In genomic region chr1:151175910-151176309, GRCh38 we compare ENCODE assay signal across 8 cellular contexts. TPM values are rescaled to one million over a fixed set of nuclear protein-coding genes. Genes with fewer than 3 reads are reported as not detected.
DNase-seq lines count a peak whose midpoint lies in the region; ATAC-seq and TF ChIP-seq lines count a peak whose summit lies in the region.

TMOD4 (minus strand) TSS chr1:151175981; CDS start chr1:151174875, 1,106 bp downstream.

- H3K27me3 Mint-ChIP-seq in activated naive CD4-positive, alpha-beta T cell treated with anti-CD3 and anti-CD28 coated beads for 36 hours (ENCODE audit: low read depth) = no peaks in the 10 kb centered on the region
- no peaks in the 10 kb centered on the region for H3K27me3 Mint-ChIP-seq in T-helper 17 cell

- intact Hi-C loops in activated naive CD4-positive, alpha-beta T cell treated with anti-CD3 and anti-CD28 coated beads for 36 hours (cut with micrococcal nuclease) = no loop called here
- intact Hi-C loops in transverse colon (cut with DNase I; ENCODE audit: low total_unique reads) = no loop called here

- H3K4me1 ChIP-seq in cardiac muscle cell (ENCODE audit: low read depth) (no peaks in the 10 kb centered on the region), transverse colon (no peaks in the 10 kb centered on the region)

- 25 to 61% methylated on average over 1 to 3 of the region's 3 CpGs for WGBS in transverse colon (ENCODE audit: low coverage in 1 of 2), 2 donors

- in situ Hi-C loops in transverse colon (cut with MboI; ENCODE audit: low pct_ligation_motif_present in 1 of 4, low pct_unique_long_range_greater_than_20kb in 1 of 4, low sequenced_read_pairs in 3 of 4) = no loop called here

- no peak for DNase-seq in activated naive CD4-positive, alpha-beta T cell treated with anti-CD3 and anti-CD28 coated beads for 36 hours
- no peak for DNase-seq in activated naive CD4-positive, alpha-beta T cell treated with Interleukin-2 at 50 U/mL for 16 hours
- DNase-seq in T-helper 17 cell (no peak), cardiac muscle cell (ENCODE audit: low read depth in 1 of 2, low spot score in 1 of 2) (no peak), transverse colon (no peak), HT-29 (ENCODE audit: low spot score) (no peak)

- H3K27ac Mint-ChIP-seq in activated naive CD4-positive, alpha-beta T cell treated with anti-CD3 and anti-CD28 coated beads for 36 hours = peak within 1 kb of the TSS; percentile 63
- H3K27ac Mint-ChIP-seq in T-helper 17 cell = peak within 1 kb of the TSS; percentile 88

- H3K27ac ChIP-seq in cardiac muscle cell (no peak within 1 kb of the TSS), transverse colon (no peak within 1 kb of the TSS)

- H3K9me3 Mint-ChIP-seq in activated naive CD4-positive, alpha-beta T cell treated with anti-CD3 and anti-CD28 coated beads for 36 hours = no peaks in the 10 kb centered on the region

- H3K9me3 ChIP-seq in T-helper 17 cell (ENCODE audit: control insufficient read depth, low read length, poor library complexity, severe bottlenecking) (no peaks in the 10 kb centered on the region), cardiac muscle cell (ENCODE audit: low read depth) (no peaks in the 10 kb centered on the region), transverse colon (no peaks in the 10 kb centered on the region)

- H3K36me3 Mint-ChIP-seq in activated naive CD4-positive, alpha-beta T cell treated with anti-CD3 and anti-CD28 coated beads for 36 hours (ENCODE audit: low read depth) = peaks cover 29% of the 10 kb centered on the region
- H3K36me3 Mint-ChIP-seq in T-helper 17 cell (ENCODE audit: low read depth) = peaks cover 19% of the 10 kb centered on the region

- no peak for TF ChIP-seq POLR2A in transverse colon (IDR thresholded peaks at IDR 0.05)

- no peak within 1 kb of the TSS for H3K4me3 Mint-ChIP-seq in activated naive CD4-positive, alpha-beta T cell treated with anti-CD3 and anti-CD28 coated beads for 36 hours
- H3K4me3 Mint-ChIP-seq in T-helper 17 cell = no peak within 1 kb of the TSS

- H3K4me3 ChIP-seq in cardiac muscle cell (no peak within 1 kb of the TSS), transverse colon (no peak within 1 kb of the TSS)

- TF ChIP-seq CTCF in cardiac muscle cell (IDR thresholded peaks at IDR 0.05; ENCODE audit: low read depth, low read length) = peak; percentile 60
- peak in 4 of 5 experiments; percentile 18 to 38 (median 35) for TF ChIP-seq CTCF in transverse colon (IDR thresholded peaks at IDR 0.05)

- H3K27me3 ChIP-seq in cardiac muscle cell (no peaks in the 10 kb centered on the region), transverse colon (no peaks in the 10 kb centered on the region)

- peak; percentile 68 for ATAC-seq in T-helper 17 cell
- ATAC-seq in HG02970 (IDR thresholded peaks at IDR 0.05; ENCODE audit: low FRiP score, unreplicated experiment) = no peak
- no peak for ATAC-seq in HG03565 (IDR thresholded peaks at IDR 0.05; ENCODE audit: unreplicated experiment)

- no peak for TF ChIP-seq EP300 in transverse colon (IDR thresholded peaks at IDR 0.05; ENCODE audit: low read depth)

- no peaks in the 10 kb centered on the region for H3K4me1 Mint-ChIP-seq in activated naive CD4-positive, alpha-beta T cell treated with anti-CD3 and anti-CD28 coated beads for 36 hours (ENCODE audit: low read depth)
- peaks cover 8% of the 10 kb centered on the region for H3K4me1 Mint-ChIP-seq in T-helper 17 cell

- CTCF ChIA-PET in activated naive CD4-positive, alpha-beta T cell treated with anti-CD3 and anti-CD28 coated beads for 36 hours (lab: Charles Lee) = interaction anchor here (0.7 to 1.8 kb wide), 4 partner anchors 9 to 76 kb away, joined by 3 to 5 read pairs (median 4); partner anchors contain the start of genes LYSMD1 and SCNM1

- peaks cover 26% of the 10 kb centered on the region for H3K36me3 ChIP-seq in cardiac muscle cell
- peaks cover 0 to 50% (median 24%) of the 10 kb centered on the region in 4 donors for H3K36me3 ChIP-seq in transverse colon

RNA-seq across cellular contexts. Expression of gene TMOD4, which starts in this region (rescaled TPM):
- 1 to 10 TPM in 1 of 2 experiments, under 1 TPM in 1; 0.98 to 1.1 TPM for total RNA-seq in activated naive CD4-positive, alpha-beta T cell treated with anti-CD3 and anti-CD28 coated beads for 36 hours
- total RNA-seq in T-helper 17 cell (1 to 10 TPM; 1.0 to 3.0 TPM), cardiac muscle cell (0.48 TPM in 1 of 2 replicates, not detected in the other), transverse colon (not detected)
- 0.44 TPM in 1 of 2 replicates, not detected in the other for polyA plus RNA-seq in cardiac muscle cell
- total RNA-seq in HT-29 (2014; rRNA removed; shearing (Covaris generic)) = not detected in 2 replicates
